1 cellular context compared by ENCODE assay signal in genomic region chr13:114071991-114072390, GRCh38.
TF ChIP-seq lines count a peak whose summit lies in the region.

No MANE protein-coding gene starts in this region.

TF ChIP-seq in endothelial cell of umbilical vein, 7 proteins besides CTCF, POLR2A, EP300 and RAD21 (continued from another document):
- no peak for TF ChIP-seq MAX (IDR thresholded peaks at IDR 0.05; ENCODE audit: insufficient read depth, insufficient read length)
- TF ChIP-seq MYC (IDR thresholded peaks at IDR 0.05; ENCODE audit: low read depth, low read length): no peak
- TF ChIP-seq EZH2 (IDR thresholded peaks at IDR 0.05; ENCODE audit: borderline replicate concordance, low read depth, low read length, severe bottlenecking): no peak
- no peak for TF ChIP-seq GATA2 (IDR thresholded peaks at IDR 0.05; ENCODE audit: insufficient read depth, insufficient read length, low read depth, low read length)
- no peak for TF ChIP-seq JUN (IDR thresholded peaks at IDR 0.05; ENCODE audit: borderline replicate concordance, insufficient read depth, insufficient read length, low read depth)
- TF ChIP-seq FOS (IDR thresholded peaks at IDR 0.05; ENCODE audit: borderline replicate concordance, insufficient read depth, low read length): no peak
